30 cellular contexts compared by ENCODE assay signal in genomic region chr9:38278457-38278856, GRCh38.
DNase-seq lines count a peak whose midpoint lies in the region; ATAC-seq and FAIRE-seq lines count a peak whose summit lies in the region.
"Had no signal": no experiment of that assay in that cellular context is flagged by ENCODE, and none has a peak within 500 bp of the region (broad histone marks: within the 10 kb centered on the region; RNA-seq: fewer than 3 reads in every experiment).

No MANE protein-coding gene starts in this region.

- no peak for ATAC-seq in HG02885 (IDR thresholded peaks at IDR 0.05; ENCODE audit: poor library complexity, unreplicated experiment)
- ATAC-seq: A549; left lung; SK-N-SH treated with all-trans-retinoic acid at 6 μM for 48 hours; stimulated activated naive CD8-positive, alpha-beta T cell treated with anti-CD3 and anti-CD28 coated beads, Interleukin-15, Interleukin-2, amounts not matched to agents 100 U/mL and 50 U/mL, for 24 hours had no signal

- H3K4me1 ChIP-seq in CD4-positive, alpha-beta memory T cell (ENCODE audit: insufficient read depth, low read length), result peaks cover 18% of the 10 kb centered on the region
- H3K4me1 ChIP-seq: A549, left lung had no signal

- peak overlapping the region in 6 of 8 donors; percentile 39 to 60 (median 44) for H3K4me3 Mint-ChIP-seq in CD4-positive, alpha-beta memory T cell
- H3K4me3 Mint-ChIP-seq: T-helper 2 cell treated with Interferon-gamma antibody and Interleukin-4, amounts not matched to agents 5 μg/mL and 100 μg/mL, for 36 hours had no signal

- CTCF ChIA-PET in CD4-positive, alpha-beta memory T cell (lab: Charles Lee; ENCODE audit: partially characterized antibody), result no interaction called here

- H3K27me3 ChIP-seq in CD4-positive, alpha-beta memory T cell (ENCODE audit: insufficient read depth, low read length), result no peaks in the 10 kb centered on the region
- H3K27me3 ChIP-seq: left lung had no signal

- no peaks in the 10 kb centered on the region for H3K9me3 ChIP-seq in CD4-positive, alpha-beta memory T cell (ENCODE audit: control insufficient read depth in 1 of 2, low read length in 2 of 2)
- H3K9me3 ChIP-seq: A549, left lung, thoracic aorta had no signal

- peaks cover 0 to 2% (median 0%) of the 10 kb centered on the region in 8 donors for H3K9me3 Mint-ChIP-seq in CD4-positive, alpha-beta memory T cell
- H3K9me3 Mint-ChIP-seq: CD8-positive, alpha-beta memory T cell; T-helper 2 cell treated with Interferon-gamma antibody and Interleukin-4, amounts not matched to agents 5 μg/mL and 100 μg/mL, for 36 hours had no signal

- POLR2A ChIA-PET in CD4-positive, alpha-beta memory T cell (lab: Charles Lee; ENCODE audit: partially characterized antibody), result no interaction called here

- H3K4me1 Mint-ChIP-seq in CD4-positive, alpha-beta memory T cell, result peaks cover 10 to 24% (median 15%) of the 10 kb centered on the region in 4 donors

- H3K27ac Mint-ChIP-seq in CD4-positive, alpha-beta memory T cell, result peak overlapping the region in 5 of 7 donors; percentile 28 to 86 (median 55)
- H3K27ac Mint-ChIP-seq: progenitor cell of endocrine pancreas; T-helper 2 cell treated with Interferon-gamma antibody and Interleukin-4, amounts not matched to agents 5 μg/mL and 100 μg/mL, for 36 hours had no signal

- no peak overlapping the region for H3K4me3 ChIP-seq in CD4-positive, alpha-beta memory T cell (ENCODE audit: low read length in 2 of 2)
- H3K4me3 ChIP-seq: A549, dorsolateral prefrontal cortex, left lung, thoracic aorta had no signal

- H3K27ac ChIP-seq in CD4-positive, alpha-beta memory T cell (ENCODE audit: low read depth, low read length), result no peak overlapping the region
- H3K27ac ChIP-seq: A549, dorsolateral prefrontal cortex, left lung, thoracic aorta, WERI-Rb-1 had no signal

- H3K36me3 ChIP-seq in CD4-positive, alpha-beta memory T cell (ENCODE audit: insufficient read depth, low read length), result no peaks in the 10 kb centered on the region
- H3K36me3 ChIP-seq: left lung, thoracic aorta, WERI-Rb-1 had no signal

- DNase-seq in NCI-H2196 (lab: John Stamatoyannopoulos, UW; ENCODE audit: unreplicated experiment) (peak; percentile 37), NCI-H2196 treated with DMSO at 0.1 percent for 48 hours (lab: John Stamatoyannopoulos, UW; ENCODE audit: unreplicated experiment) (no peak), NCI-H526 treated with DMSO at 0.1 percent for 48 hours (lab: John Stamatoyannopoulos, UW) (peak; percentile 57), mesenteric fat pad (ENCODE audit: low spot score) (peak; percentile 22), T-helper 9 cell (no peak), frontal cortex (ENCODE audit: low spot score in 2 of 2) (no peak)
- DNase-seq in CD4-positive, alpha-beta memory T cell, result no peak
- DNase-seq: activated gamma-delta T cell; activated T-cell treated with anti-CD3 and anti-CD28 coated beads, Interleukin-2, amount 50 U/mL, for 1 hour; AML-193; CD8-positive, alpha-beta memory T cell; DMS 273 treated with DMSO at 0.1 percent for 48 hours; dorsolateral prefrontal cortex; HCEC 1CT; left lung; mesenchymal stem cell; NCI-H1105 treated with DMSO at 0.1 percent for 48 hours; NCI-H1930; NCI-H226; stimulated activated CD4-positive, alpha-beta T cell treated with anti-CD3 and anti-CD28 coated beads, Interleukin-15, amount 100 ng/mL, for 24 hours; stimulated activated naive CD8-positive, alpha-beta T cell treated with anti-CD3 and anti-CD28 coated beads, Interleukin-15, Interleukin-2, amounts not matched to agents 100 U/mL and 50 U/mL, for 24 hours; WERI-Rb-1 had no signal

- no peak for FAIRE-seq in frontal cortex (lab: Jason Lieb, UNC)
- FAIRE-seq: A549, endothelial cell of umbilical vein, G401.6 had no signal

- no peaks in the 10 kb centered on the region for H3K36me3 Mint-ChIP-seq in CD4-positive, alpha-beta memory T cell
- H3K36me3 Mint-ChIP-seq: CD8-positive, alpha-beta memory T cell had no signal

- peaks cover 0 to 8% of the 10 kb centered on the region in 2 donors for H3K27me3 Mint-ChIP-seq in CD4-positive, alpha-beta memory T cell

- intact Hi-C loops in CD4-positive, alpha-beta memory T cell (cut with micrococcal nuclease), result no loop called here

Comparison
In these comparisons a context has a peak if more than half of its experiments do, and no peak if none do; other contexts are left out.
1. DNase-seq: peak in NCI-H2196 (single experiment), NCI-H526 treated with DMSO at 0.1 percent for 48 hours (single experiment) and mesenteric fat pad (single experiment); none in NCI-H2196 treated with DMSO at 0.1 percent for 48 hours (single experiment), CD4-positive, alpha-beta memory T cell (0 of 5), T-helper 9 cell (single experiment) and frontal cortex (0 of 2).